20 cellular contexts compared by ENCODE assay signal in genomic region chr2:71832844-71833243, GRCh38.
"Had no signal": no experiment of that assay in that cellular context is flagged by ENCODE, and none has a peak within 500 bp of the region (broad histone marks: within the 10 kb centered on the region; RNA-seq: fewer than 3 reads in every experiment).

No MANE protein-coding gene starts in this region.

- H3K4me3 Mint-ChIP-seq: activated CD4-positive, alpha-beta memory T cell treated with anti-CD3 and anti-CD28 coated beads, Interleukin-2, amount 10 ng/mL, durations not matched to agents 7 days and 5 days; activated CD4-positive, alpha-beta T cell treated with anti-CD3 and anti-CD28 coated beads for 36 hours; activated naive CD4-positive, alpha-beta T cell treated with anti-CD3 and anti-CD28 coated beads for 36 hours; activated naive CD8-positive, alpha-beta T cell; activated T-helper 17 cell treated with anti-CD3 and anti-CD28 coated beads, Interleukin-2, amount 50 U/mL, for 72 hours had no signal

- H3K4me1 Mint-ChIP-seq: activated CD4-positive, alpha-beta memory T cell treated with anti-CD3 and anti-CD28 coated beads, Interleukin-2, amount 10 ng/mL, durations not matched to agents 7 days and 5 days; activated CD4-positive, alpha-beta T cell treated with anti-CD3 and anti-CD28 coated beads for 36 hours; activated T-helper 17 cell treated with anti-CD3 and anti-CD28 coated beads, Interleukin-2, amount 50 U/mL, for 72 hours had no signal

- H3K27ac ChIP-seq: breast epithelium, KMS-11, WERI-Rb-1 had no signal

- H3K27me3 Mint-ChIP-seq: activated CD4-positive, alpha-beta memory T cell treated with anti-CD3 and anti-CD28 coated beads, Interleukin-2, amount 10 ng/mL, durations not matched to agents 7 days and 5 days; activated CD4-positive, alpha-beta T cell treated with anti-CD3 and anti-CD28 coated beads for 36 hours had no signal

- H3K4me1 ChIP-seq: breast epithelium had no signal

- H3K4me3 ChIP-seq: breast epithelium had no signal

- FAIRE-seq: RCC 7860 had no signal

- H3K27ac Mint-ChIP-seq: activated CD4-positive, alpha-beta memory T cell treated with anti-CD3 and anti-CD28 coated beads, Interleukin-2, amount 10 ng/mL, durations not matched to agents 7 days and 5 days; activated CD4-positive, alpha-beta T cell treated with anti-CD3 and anti-CD28 coated beads for 36 hours; activated naive CD4-positive, alpha-beta T cell treated with anti-CD3 and anti-CD28 coated beads for 36 hours; activated naive CD8-positive, alpha-beta T cell; activated T-helper 17 cell treated with anti-CD3 and anti-CD28 coated beads, Interleukin-2, amount 50 U/mL, for 72 hours had no signal

- H3K36me3 Mint-ChIP-seq: activated naive CD8-positive, alpha-beta T cell had no signal

- H3K9me3 ChIP-seq: breast epithelium had no signal

- H3K9me3 Mint-ChIP-seq: activated CD4-positive, alpha-beta memory T cell treated with anti-CD3 and anti-CD28 coated beads, Interleukin-2, amount 10 ng/mL, durations not matched to agents 7 days and 5 days; activated naive CD4-positive, alpha-beta T cell treated with anti-CD3 and anti-CD28 coated beads for 36 hours; activated T-helper 17 cell treated with anti-CD3 and anti-CD28 coated beads, Interleukin-2, amount 50 U/mL, for 72 hours had no signal

- H3K4me2 ChIP-seq: KMS-11 had no signal

- H3K36me3 ChIP-seq: breast epithelium, WERI-Rb-1 had no signal

- ATAC-seq: activated CD4-positive, alpha-beta T cell treated with anti-CD3 and anti-CD28 coated beads for 36 hours; activated T-helper 17 cell treated with anti-CD3 and anti-CD28 coated beads, Interleukin-2, amount 50 U/mL, for 72 hours; PC-3 had no signal

- H3K9ac ChIP-seq: KMS-11 had no signal

- DNase-seq: activated CD4-positive, alpha-beta memory T cell treated with anti-CD3 and anti-CD28 coated beads, Interleukin-2, amount 10 ng/mL, durations not matched to agents 7 days and 5 days; activated CD4-positive, alpha-beta T cell treated with anti-CD3 and anti-CD28 coated beads for 36 hours; activated CD4-positive, alpha-beta T cell treated with anti-CD3 and anti-CD28 coated beads, Interleukin-2, amount 50 U/mL, for 1 hour; activated gamma-delta T cell; activated naive CD4-positive, alpha-beta T cell treated with anti-CD3 and anti-CD28 coated beads for 36 hours; activated T-cell treated with anti-CD3 and anti-CD28 coated beads for 4 hours; activated T-cell treated with anti-CD3 and anti-CD28 coated beads, Interleukin-2, amount 50 U/mL, for 48 hours; NCI-H1092; NCI-H1417; NCI-H2029; NCI-H446; NCI-H524; PC-3; SHP77 treated with DMSO at 0.1 percent for 48 hours; WERI-Rb-1 had no signal
